22 cellular contexts compared by ENCODE assay signal in genomic region chr11:123458501-123458900, GRCh38. TPM values are rescaled to one million over a fixed set of nuclear protein-coding genes. Genes with fewer than 3 reads are reported as not detected.
DNase-seq lines count a peak whose midpoint lies in the region; ATAC-seq lines count a peak whose summit lies in the region.
"Had no signal": no experiment of that assay in that cellular context is flagged by ENCODE, and none has a peak within 500 bp of the region (broad histone marks: within the 10 kb centered on the region; RNA-seq: fewer than 3 reads in every experiment).

No MANE protein-coding gene starts in this region.

- no peaks in the 10 kb centered on the region for H3K9me3 Mint-ChIP-seq in activated CD8-positive, alpha-beta memory T cell treated with anti-CD3 and anti-CD28 coated beads, Interleukin-2, amount 10 ng/mL, durations not matched to agents 7 days and 5 days (ENCODE audit: low read depth)
- peaks cover 0 to 2% (median 0%) of the 10 kb centered on the region in 7 donors for H3K9me3 Mint-ChIP-seq in CD4-positive, CD25-positive, alpha-beta regulatory T cell
- H3K9me3 Mint-ChIP-seq: CD4-positive, alpha-beta memory T cell; GM23338 had no signal

- no peaks in the 10 kb centered on the region for H3K36me3 ChIP-seq in CD4-positive, CD25-positive, alpha-beta regulatory T cell (ENCODE audit: control insufficient read depth, insufficient read depth, low read length)
- H3K36me3 ChIP-seq: SJSA1 had no signal

- no peaks in the 10 kb centered on the region for H3K27me3 Mint-ChIP-seq in activated CD8-positive, alpha-beta memory T cell treated with anti-CD3 and anti-CD28 coated beads, Interleukin-2, amount 10 ng/mL, durations not matched to agents 7 days and 5 days
- H3K27me3 Mint-ChIP-seq in CD4-positive, CD25-positive, alpha-beta regulatory T cell, result no peaks in the 10 kb centered on the region
- H3K27me3 Mint-ChIP-seq: CD4-positive, alpha-beta memory T cell had no signal

- H3K4me1 ChIP-seq in CD4-positive, CD25-positive, alpha-beta regulatory T cell (ENCODE audit: control insufficient read depth, insufficient read depth, low read length, poor library complexity, severe bottlenecking), result peaks cover 32% of the 10 kb centered on the region
- H3K4me1 ChIP-seq: SJSA1 had no signal

- H3K27ac Mint-ChIP-seq in activated CD8-positive, alpha-beta memory T cell treated with anti-CD3 and anti-CD28 coated beads, Interleukin-2, amount 10 ng/mL, durations not matched to agents 7 days and 5 days, result peak overlapping the region; percentile 68
- peak overlapping the region in 2 of 3 donors; percentile 26 to 39 for H3K27ac Mint-ChIP-seq in CD4-positive, CD25-positive, alpha-beta regulatory T cell
- H3K27ac Mint-ChIP-seq: GM23338 had no signal

- H3K36me3 Mint-ChIP-seq in activated CD8-positive, alpha-beta memory T cell treated with anti-CD3 and anti-CD28 coated beads, Interleukin-2, amount 10 ng/mL, durations not matched to agents 7 days and 5 days, result peaks cover 55% of the 10 kb centered on the region
- no peaks in the 10 kb centered on the region for H3K36me3 Mint-ChIP-seq in CD4-positive, CD25-positive, alpha-beta regulatory T cell
- H3K36me3 Mint-ChIP-seq: CD4-positive, alpha-beta memory T cell had no signal

- no peak for DNase-seq in activated CD8-positive, alpha-beta memory T cell treated with anti-CD3 and anti-CD28 coated beads, Interleukin-2, amount 10 ng/mL, durations not matched to agents 7 days and 5 days
- DNase-seq in activated CD8-positive, alpha-beta memory T cell treated with anti-CD3 and anti-CD28 coated beads for 24 hours, result no peak
- DNase-seq in CD4-positive, CD25-positive, alpha-beta regulatory T cell, result no peak
- DNase-seq in NCI-H226 (peak; percentile 41), amniotic epithelial cell (ENCODE audit: low read depth) (peak; percentile 37), NCI-H526 (lab: John Stamatoyannopoulos, UW) (no peak), NCI-H1417 (lab: John Stamatoyannopoulos, UW) (no peak)
- DNase-seq: Calu3; CD4-positive, alpha-beta memory T cell; DMS153; IMR-90; NCI-H1105; NCI-H1694; NCI-H2081; NCI-H2171; NCI-H524 treated with DMSO at 0.1 percent for 48 hours; OCI-M1 had no signal

- no peak overlapping the region for H3K4me3 Mint-ChIP-seq in activated CD8-positive, alpha-beta memory T cell treated with anti-CD3 and anti-CD28 coated beads, Interleukin-2, amount 10 ng/mL, durations not matched to agents 7 days and 5 days
- no peak overlapping the region for H3K4me3 Mint-ChIP-seq in CD4-positive, CD25-positive, alpha-beta regulatory T cell
- H3K4me3 Mint-ChIP-seq: GM23338 had no signal

- peaks cover 66% of the 10 kb centered on the region for H3K4me1 Mint-ChIP-seq in activated CD8-positive, alpha-beta memory T cell treated with anti-CD3 and anti-CD28 coated beads, Interleukin-2, amount 10 ng/mL, durations not matched to agents 7 days and 5 days
- peaks cover 9 to 37% (median 23%) of the 10 kb centered on the region in 4 donors for H3K4me1 Mint-ChIP-seq in CD4-positive, CD25-positive, alpha-beta regulatory T cell

- H3K9me3 ChIP-seq in CD4-positive, CD25-positive, alpha-beta regulatory T cell (ENCODE audit: control insufficient read depth in 2 of 2, low read length in 2 of 2), result no peaks in the 10 kb centered on the region
- H3K9me3 ChIP-seq: HAP-1, SJSA1 had no signal

- no peak overlapping the region for H3K27ac ChIP-seq in CD4-positive, CD25-positive, alpha-beta regulatory T cell (ENCODE audit: insufficient read depth, low read length, poor library complexity, severe bottlenecking)
- H3K27ac ChIP-seq: KMS-11, SJSA1 had no signal

- CTCF ChIA-PET in activated CD8-positive, alpha-beta memory T cell treated with anti-CD3 and anti-CD28 coated beads, Interleukin-2, amount 10 ng/mL, durations not matched to agents 7 days and 5 days (lab: Charles Lee), result no interaction called here

- no peaks in the 10 kb centered on the region for H3K27me3 ChIP-seq in CD4-positive, CD25-positive, alpha-beta regulatory T cell (ENCODE audit: control insufficient read depth, insufficient read depth, low read length)
- H3K27me3 ChIP-seq: SJSA1 had no signal

- no peak overlapping the region for H3K4me3 ChIP-seq in CD4-positive, CD25-positive, alpha-beta regulatory T cell (ENCODE audit: low read depth, low read length)
- H3K4me3 ChIP-seq: GM23338, HAP-1, SJSA1 had no signal

- no peak for ATAC-seq in activated CD8-positive, alpha-beta memory T cell treated with anti-CD3 and anti-CD28 coated beads, Interleukin-2, amount 10 ng/mL, durations not matched to agents 7 days and 5 days
- no peak for ATAC-seq in CD4-positive, CD25-positive, alpha-beta regulatory T cell (ENCODE audit: low read depth in 2 of 2)
- ATAC-seq: GM23338, Right ventricle myocardium inferior had no signal

RNA-seq across cellular contexts. Expression of gene GRAMD1B, which starts 28.4 kb away (rescaled TPM):
- 10 to 100 TPM; 75.6 to 89.9 TPM for total RNA-seq in activated CD8-positive, alpha-beta memory T cell treated with anti-CD3 and anti-CD28 coated beads, Interleukin-2, amount 10 ng/mL, durations not matched to agents 7 days and 5 days
- 10.8 TPM for total RNA-seq in CD4-positive, CD25-positive, alpha-beta regulatory T cell
- 1 to 10 TPM; 1.7 to 5.5 (median 4.8) TPM for polyA plus RNA-seq in CD4-positive, CD25-positive, alpha-beta regulatory T cell

Comparison
In these comparisons a context has a peak if more than half of its experiments do, and no peak if none do; other contexts are left out.
1. DNase-seq: peak in NCI-H226 (single experiment) and amniotic epithelial cell (single experiment); none in activated CD8-positive, alpha-beta memory T cell treated with anti-CD3 and anti-CD28 coated beads, Interleukin-2, amount 10 ng/mL, durations not matched to agents 7 days and 5 days (single experiment), activated CD8-positive, alpha-beta memory T cell treated with anti-CD3 and anti-CD28 coated beads for 24 hours (single experiment), CD4-positive, CD25-positive, alpha-beta regulatory T cell (0 of 3), NCI-H526 (0 of 2) and NCI-H1417 (0 of 3).